In the genomic region with DNA sequence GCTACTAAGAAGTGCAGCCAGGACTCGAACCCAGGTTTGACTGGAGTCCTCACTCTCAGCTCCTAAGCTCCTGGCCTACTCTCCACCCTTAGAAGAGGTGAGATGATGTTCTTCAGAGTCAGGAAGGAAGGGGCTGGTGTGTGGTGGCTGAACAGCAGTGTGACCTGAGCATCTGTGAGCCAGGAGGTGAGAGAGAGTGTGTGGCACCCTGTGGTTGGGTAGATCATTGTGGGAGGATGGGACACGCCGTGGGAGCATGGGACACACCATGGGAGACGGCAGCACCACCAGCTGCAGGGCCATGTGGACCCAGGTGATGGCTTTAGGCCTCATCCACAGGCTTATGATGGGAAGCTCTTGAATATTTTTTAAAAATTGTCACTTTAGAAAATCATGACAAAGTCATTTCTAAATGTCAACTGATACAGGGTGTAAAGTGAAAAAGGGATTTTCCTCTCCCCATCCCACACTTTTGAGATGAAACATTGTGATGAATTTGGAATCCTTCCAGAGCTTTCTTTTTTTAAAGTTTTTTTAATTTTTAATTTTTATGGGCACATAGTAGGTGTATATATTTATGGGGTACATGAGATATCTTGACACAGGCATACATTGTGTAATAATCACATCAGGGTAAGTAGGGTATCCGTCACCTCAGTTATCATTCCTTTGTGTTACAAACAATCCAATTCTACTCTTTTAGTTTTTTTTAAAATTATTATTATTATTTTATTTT, we compare ENCODE assay signal across 12 cellular contexts. TPM values are rescaled to one million over a fixed set of nuclear protein-coding genes. Genes with fewer than 3 reads are reported as not detected.
DNase-seq lines count a peak whose midpoint lies in the region; ATAC-seq, FAIRE-seq and TF ChIP-seq lines count a peak whose summit lies in the region.
"Had no signal": no experiment of that assay in that cellular context is flagged by ENCODE, and none has a peak within 500 bp of the region (broad histone marks: within the 10 kb centered on the region; RNA-seq: fewer than 3 reads in every experiment).

No MANE protein-coding gene starts in this region.

- TF ChIP-seq EP300 in GM12878 (IDR thresholded peaks at IDR 0.05; ENCODE audit: borderline replicate concordance in 1 of 2, control insufficient read depth in 1 of 2, low read depth in 2 of 2, low read length in 2 of 2): no peak

- H3K79me2 ChIP-seq in GM12878 (ENCODE audit: control insufficient read depth, insufficient read depth, low read length): peaks cover 67% of the 10 kb centered on the region

- no peak overlapping the region for H2AFZ ChIP-seq in GM12878 (ENCODE audit: control insufficient read depth, low read depth, low read length)

- ATAC-seq in GM18502 (IDR thresholded peaks at IDR 0.05; ENCODE audit: poor library complexity, unreplicated experiment) (peak; percentile 56), GM12878 (peak; percentile 42), sciatic nerve (no peak)
- ATAC-seq: right lobe of liver had no signal

- H3K36me3 ChIP-seq in HEK293 (ENCODE audit: control insufficient read depth in 2 of 2, insufficient read depth in 1 of 2, low read length in 2 of 2) (peaks cover 0 to 45% of the 10 kb centered on the region in 2 experiments; a peak in 2 of 3 replicates), GM12878 (ENCODE audit: control insufficient read depth in 2 of 2, insufficient read depth in 2 of 2, low read length in 1 of 2) (peaks cover 22 to 34% of the 10 kb centered on the region in 2 experiments)
- H3K36me3 ChIP-seq: right lobe of liver had no signal

- DNase-seq in GM12878 (ENCODE audit: low read depth, low spot score) (no peak), sciatic nerve (ENCODE audit: low spot score) (peak; percentile 39), NCI-H2081 treated with DMSO at 0.1 percent for 48 hours (lab: John Stamatoyannopoulos, UW) (no peak), NCI-H2171 treated with DMSO at 0.1 percent for 48 hours (lab: John Stamatoyannopoulos, UW) (no peak), GM19238 (ENCODE audit: insufficient read length, low spot score) (no peak)
- DNase-seq: CD4-positive, CD25-positive, alpha-beta regulatory T cell; dorsolateral prefrontal cortex; NCI-H1048 had no signal

- no peak overlapping the region for H3K4me3 ChIP-seq in HEK293 (ENCODE audit: low read depth, low read length)
- no peak overlapping the region for H3K4me3 ChIP-seq in GM12878
- H3K4me3 ChIP-seq: dorsolateral prefrontal cortex, right lobe of liver had no signal

- no peak for TF ChIP-seq POLR2A in GM12878 (IDR thresholded peaks at IDR 0.05; ENCODE audit: low read depth, low read length)

- H3K9me3 ChIP-seq in HEK293 (ENCODE audit: control insufficient read depth, insufficient read depth, low read depth, low read length) (no peaks in the 10 kb centered on the region), GM12878 (replicated peaks; ENCODE audit: control insufficient read depth, insufficient read depth, low read length) (peaks cover 4% of the 10 kb centered on the region)
- H3K9me3 ChIP-seq: right lobe of liver had no signal

- POLR2A ChIA-PET in HEK293 (lab: Yijun Ruan, JAX): no interaction called here
- POLR2A ChIA-PET in GM12878 (lab: Charles Lee): interaction anchor here (0.6 to 0.9 kb wide), 3 partner anchors 33 to 1148 kb away, joined by 3 read pairs; no protein-coding TSS in a partner anchor

- TF ChIP-seq RAD21 in GM12878 (IDR thresholded peaks at IDR 0.05; ENCODE audit: insufficient read depth, low read depth, low read length): no peak

- in situ Hi-C loops in GM12878 (cut with MboI): no loop called here

- H3K4me1 ChIP-seq in HEK293 (ENCODE audit: control insufficient read depth, insufficient read depth, low read length) (no peaks in the 10 kb centered on the region), GM12878 (ENCODE audit: control insufficient read depth, insufficient read depth, low read length) (peaks cover 61% of the 10 kb centered on the region)

- peak; percentile 31 for FAIRE-seq in GM12878 (lab: Jason Lieb, UNC)
- FAIRE-seq: astrocyte had no signal

- intact Hi-C loops in GM12878 (cut with micrococcal nuclease; ENCODE audit: unreplicated experiment): no loop called here
- intact Hi-C loops in sciatic nerve (cut with DNase I): no loop called here

- TF ChIP-seq CTCF in HEK293 (tag by site-specific recombination; IDR thresholded peaks at IDR 0.05): no peak
- no peak for TF ChIP-seq CTCF in GM12878 (IDR thresholded peaks at IDR 0.05 in 2 of 3, conservative IDR thresholded peaks at IDR 0.05 in 1 of 3; ENCODE audit: control insufficient read depth in 2 of 3, extremely low read depth in 1 of 3, insufficient read depth in 1 of 3, low read depth in 3 of 3, low read length in 3 of 3)

- RAD21 ChIA-PET in GM12878 (lab: Charles Lee; ENCODE audit: unreplicated experiment): interaction anchor here (0.6 to 1.6 kb wide), 5 partner anchors 28 to 182 kb away, joined by 3 to 5 read pairs (median 3); no protein-coding TSS in a partner anchor

- H3K27ac ChIP-seq in HEK293 (ENCODE audit: extremely low read depth, low read depth, low read length) (no peak overlapping the region; the same call in 1 of the 2 replicates), GM12878 (ENCODE audit: control insufficient read depth, insufficient read depth) (peak overlapping the region; percentile 68)
- H3K27ac ChIP-seq: dorsolateral prefrontal cortex, right lobe of liver had no signal

- 42% methylated on average over 5 of the region's 5 CpGs for WGBS in GM12878 (ENCODE audit: insufficient coverage, insufficient replicate concordance, low lambda C conversion rate, missing lambda C conversion rate)

- H4K20me1 ChIP-seq in GM12878 (ENCODE audit: control insufficient read depth, insufficient read depth): no peaks in the 10 kb centered on the region

- SMC1A ChIA-PET in GM12878 (lab: Charles Lee; ENCODE audit: uncharacterized antibody, unreplicated experiment): interaction anchor here (0.7 to 1.4 kb wide), 4 partner anchors 26 to 101 kb away, joined by 3 to 6 read pairs (median 3); no protein-coding TSS in a partner anchor

- H3K27me3 ChIP-seq in GM12878 (replicated peaks in 1 of 2; ENCODE audit: control insufficient read depth in 2 of 2, insufficient read depth in 2 of 2, low read length in 1 of 2): no peaks in the 10 kb centered on the region
- H3K27me3 ChIP-seq: dorsolateral prefrontal cortex, right lobe of liver had no signal

- BruUV-seq in GM12878 (replicated peaks; lab: Mats Ljungman, UMichigan): no TSS peak

- CTCF ChIA-PET in HEK293 (lab: Yijun Ruan, JAX) (interaction anchor here (0.6 to 1.2 kb wide), 4 partner anchors 8 to 1022 kb away, joined by 3 to 4 read pairs (median 3); no protein-coding TSS in a partner anchor), GM12878 (lab: Yijun Ruan, JAX) (interaction anchor here (0.6 to 1.1 kb wide), 3 partner anchors 10 to 107 kb away, joined by 3 to 6 read pairs (median 4); no protein-coding TSS in a partner anchor)

- H3K9ac ChIP-seq in GM12878 (ENCODE audit: control insufficient read depth, insufficient read depth, low read length): peak overlapping the region; percentile 22; the same call in 1 of the 2 replicates

- H3K4me2 ChIP-seq in GM12878 (ENCODE audit: control insufficient read depth, insufficient read depth): peak overlapping the region; percentile 26

TF ChIP-seq in HEK293, 187 proteins besides CTCF, POLR2A, EP300 and RAD21:
- TF ChIP-seq ZNF404 (tag by site-specific recombination; IDR thresholded peaks at IDR 0.05): no peak
- 0 out of 2 replicates have a peak, but pooled peaks have one; percentile 8 for TF ChIP-seq ZIC2 (tag by site-specific recombination; IDR thresholded peaks at IDR 0.05)

TF ChIP-seq in GM12878, 131 proteins besides CTCF, POLR2A, EP300 and RAD21 (continues in another document):
- TF ChIP-seq, protein P1, sequence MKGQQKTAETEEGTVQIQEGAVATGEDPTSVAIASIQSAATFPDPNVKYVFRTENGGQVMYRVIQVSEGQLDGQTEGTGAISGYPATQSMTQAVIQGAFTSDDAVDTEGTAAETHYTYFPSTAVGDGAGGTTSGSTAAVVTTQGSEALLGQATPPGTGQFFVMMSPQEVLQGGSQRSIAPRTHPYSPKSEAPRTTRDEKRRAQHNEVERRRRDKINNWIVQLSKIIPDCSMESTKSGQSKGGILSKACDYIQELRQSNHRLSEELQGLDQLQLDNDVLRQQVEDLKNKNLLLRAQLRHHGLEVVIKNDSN (IDR thresholded peaks at IDR 0.05; ENCODE audit: borderline replicate concordance, extremely low read length, insufficient read depth, low read depth, low read length): no peak
- TF ChIP-seq EED (IDR thresholded peaks at IDR 0.05; ENCODE audit: low read depth): peak; percentile 74
- TF ChIP-seq MEF2A (IDR thresholded peaks at IDR 0.05; ENCODE audit: insufficient read depth, low read depth, low read length): no peak
- no peak for TF ChIP-seq NBN (IDR thresholded peaks at IDR 0.05)
- TF ChIP-seq, protein P2, sequence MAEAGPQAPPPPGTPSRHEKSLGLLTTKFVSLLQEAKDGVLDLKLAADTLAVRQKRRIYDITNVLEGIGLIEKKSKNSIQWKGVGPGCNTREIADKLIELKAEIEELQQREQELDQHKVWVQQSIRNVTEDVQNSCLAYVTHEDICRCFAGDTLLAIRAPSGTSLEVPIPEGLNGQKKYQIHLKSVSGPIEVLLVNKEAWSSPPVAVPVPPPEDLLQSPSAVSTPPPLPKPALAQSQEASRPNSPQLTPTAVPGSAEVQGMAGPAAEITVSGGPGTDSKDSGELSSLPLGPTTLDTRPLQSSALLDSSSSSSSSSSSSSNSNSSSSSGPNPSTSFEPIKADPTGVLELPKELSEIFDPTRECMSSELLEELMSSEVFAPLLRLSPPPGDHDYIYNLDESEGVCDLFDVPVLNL (IDR thresholded peaks at IDR 0.05; ENCODE audit: low read depth, low read length): no peak
- TF ChIP-seq IKZF2 (IDR thresholded peaks at IDR 0.05): peak; percentile 15; a peak in 1 of 4 replicates
- TF ChIP-seq SP1 (IDR thresholded peaks at IDR 0.05; ENCODE audit: low read depth, low read length): no peak

RNA-seq across cellular contexts. Expression of a gene that starts 31.6 kb away (rescaled TPM):
- total RNA-seq in GM12878 (2013; cell fraction: nucleolus; rRNA removed): 118 and 148 TPM in 2 replicates
- total RNA-seq in GM12878 (2014; rRNA removed) (22.1 and 27.4 TPM in 2 replicates), GM12878 (2014; rRNA removed; fragmentation: Illumina TruSeq; extraction: Trizol) (19.3 and 20.0 TPM in 2 replicates), GM12878 (2021) (63.5 and 71.3 TPM in 2 replicates), sciatic nerve (23.7 TPM)
- 15.0 TPM for polyA plus RNA-seq in GM12878 (2011; ENCODE audit: low read depth)
- polyA plus RNA-seq in GM12878 (2011; rRNA removed) (18.4 and 32.0 TPM in 2 replicates), GM12878 (2014; fragmentation: Illumina TruSeq; extraction: Trizol) (20.3 and 33.1 TPM in 2 replicates), GM12878 (2014; fragmentation: Nextera tagmentation; extraction: Ambion mirVana) (under 1 TPM; 0.60 to 0.85 TPM), GM12878 (2014; rRNA removed) (47.1 and 61.4 TPM in 2 replicates), GM12878 (2016; fragmentation: Nextera tagmentation; extraction: Ambion mirVana) (10 to 100 TPM; 26.9 TPM)
- polyA plus RNA-seq in GM12878 (2011; cell fraction: cytosol; rRNA removed): 41.3 and 47.7 TPM in 2 replicates
- 185 and 196 TPM in 2 replicates for polyA plus RNA-seq in GM12878 (2011; cell fraction: nucleus; rRNA removed)
- 25.3 and 26.0 TPM in 2 replicates for polyA plus RNA-seq in GM12878 (2012)
- 41.8 and 64.6 TPM in 2 replicates for polyA minus RNA-seq in GM12878 (2011; rRNA and poly(A)+ RNA removed)
- 22.9 and 30.8 TPM in 2 replicates for polyA minus RNA-seq in GM12878 (2011; cell fraction: cytosol; rRNA and poly(A)+ RNA removed)
- 42.9 and 73.0 TPM in 2 replicates for polyA minus RNA-seq in GM12878 (2011; cell fraction: nucleus; rRNA and poly(A)+ RNA removed)
